In the genomic region with DNA sequence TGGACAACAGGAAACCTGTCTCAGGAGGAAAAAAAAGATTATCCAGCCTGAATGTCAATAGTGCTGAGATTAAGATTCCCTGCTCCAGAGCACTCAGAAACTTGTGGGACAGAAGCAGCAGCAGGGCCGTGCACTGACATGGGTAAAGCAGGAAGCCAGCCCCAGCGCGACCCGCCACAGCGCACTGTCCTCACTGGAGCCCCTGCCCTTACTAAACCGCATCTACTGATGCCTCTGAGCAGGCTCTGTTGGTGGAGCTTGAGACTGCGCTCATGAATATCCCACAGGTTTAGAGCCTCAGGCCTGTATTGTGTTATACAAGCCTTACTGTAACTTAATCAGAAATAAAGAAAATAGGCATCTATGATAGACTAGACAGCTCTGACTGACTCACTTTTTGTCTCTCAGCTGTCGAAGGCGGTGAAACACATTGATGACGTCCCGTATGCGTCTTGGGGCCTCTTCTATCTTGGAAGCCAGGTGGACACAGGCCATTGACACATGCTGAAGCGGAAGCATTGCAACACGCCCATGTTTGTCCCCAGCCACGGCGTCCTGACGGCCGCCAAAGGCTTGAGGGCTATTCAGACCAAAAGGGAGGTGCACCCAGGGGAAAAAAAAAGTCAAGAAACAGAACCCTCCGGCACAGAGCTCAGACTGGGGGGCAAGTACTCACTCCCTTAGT, we compare ENCODE assay signal across 8 cellular contexts. TPM values are rescaled to one million over a fixed set of nuclear protein-coding genes. Genes with fewer than 3 reads are reported as not detected.
DNase-seq lines count a peak whose midpoint lies in the region; ATAC-seq and TF ChIP-seq lines count a peak whose summit lies in the region.

No MANE protein-coding gene starts in this region.

- H3K9ac ChIP-seq in iPS-18a (ENCODE audit: low read length), result peak overlapping the region; percentile 87

- H3K9me3 ChIP-seq in iPS-18a (ENCODE audit: control insufficient read depth, low read depth, low read length) (no peaks in the 10 kb centered on the region), testis (no peaks in the 10 kb centered on the region)

- H3K27me3 ChIP-seq in iPS-18a (ENCODE audit: control insufficient read depth, insufficient read depth, low read length) (no peaks in the 10 kb centered on the region), testis (no peaks in the 10 kb centered on the region)

- intact Hi-C loops in activated CD8-positive, alpha-beta T cell treated with anti-CD3 and anti-CD28 coated beads for 36 hours (cut with micrococcal nuclease), result no loop called here
- intact Hi-C loops in testis (cut with DNase I; ENCODE audit: low total_unique reads), result no loop called here

- H3K36me3 Mint-ChIP-seq in activated T-cell treated with anti-CD3 and anti-CD28 coated beads, Interleukin-2, amount 50 U/mL, for 24 hours (ENCODE audit: low read depth), result peaks cover 90% of the 10 kb centered on the region
- peaks cover 67% of the 10 kb centered on the region for H3K36me3 Mint-ChIP-seq in activated CD8-positive, alpha-beta T cell treated with anti-CD3 and anti-CD28 coated beads for 36 hours (ENCODE audit: low read depth)

- H3K4me3 Mint-ChIP-seq in activated T-cell treated with anti-CD3 and anti-CD28 coated beads, Interleukin-2, amount 50 U/mL, for 24 hours, result peak overlapping the region; percentile 96
- H3K4me3 Mint-ChIP-seq in activated CD8-positive, alpha-beta T cell treated with anti-CD3 and anti-CD28 coated beads for 36 hours, result peak overlapping the region; percentile 93

- CTCF ChIA-PET in activated CD8-positive, alpha-beta T cell treated with anti-CD3 and anti-CD28 coated beads for 36 hours (lab: Charles Lee), result interaction anchor here (1.4 to 2.2 kb wide), 3 partner anchors 10 to 26 kb away, joined by 4 to 10 read pairs (median 9); no protein-coding TSS in a partner anchor

- no peak for ATAC-seq in activated CD8-positive, alpha-beta T cell treated with anti-CD3 and anti-CD28 coated beads for 36 hours
- ATAC-seq in left lobe of liver, result no peak

- H3K36me3 ChIP-seq in iPS-18a (ENCODE audit: control insufficient read depth, low read depth, low read length), result peaks cover 63% of the 10 kb centered on the region
- no peaks in the 10 kb centered on the region for H3K36me3 ChIP-seq in testis (ENCODE audit: low read depth, missing control alignments)

- peak overlapping the region; percentile 92 for H3K4me3 ChIP-seq in iPS-18a (ENCODE audit: low read length)
- H3K4me3 ChIP-seq in testis, result peak overlapping the region; percentile 93 to 100

- 28 to 33% methylated on average over 13 to 19 of the region's 19 CpGs for WGBS in testis, 2 donors

- H3K27ac Mint-ChIP-seq in activated T-cell treated with anti-CD3 and anti-CD28 coated beads, Interleukin-2, amount 50 U/mL, for 24 hours, result peak overlapping the region; percentile 95
- peak overlapping the region; percentile 90 for H3K27ac Mint-ChIP-seq in activated CD8-positive, alpha-beta T cell treated with anti-CD3 and anti-CD28 coated beads for 36 hours

- TF ChIP-seq POLR2A in testis (IDR thresholded peaks at IDR 0.05), result no peak

- H3K9me3 Mint-ChIP-seq in activated T-cell treated with anti-CD3 and anti-CD28 coated beads, Interleukin-2, amount 50 U/mL, for 24 hours, result no peaks in the 10 kb centered on the region
- no peaks in the 10 kb centered on the region for H3K9me3 Mint-ChIP-seq in activated CD8-positive, alpha-beta T cell treated with anti-CD3 and anti-CD28 coated beads for 36 hours

- DNase-seq in activated T-cell treated with anti-CD3 and anti-CD28 coated beads, Interleukin-2, amount 50 U/mL, for 24 hours, result no peak
- no peak for DNase-seq in activated T-cell treated with anti-CD3 and anti-CD28 coated beads, Interleukin-2, amount 50 U/mL, for 48 hours
- peak; percentile 30 for DNase-seq in activated CD8-positive, alpha-beta T cell treated with anti-CD3 and anti-CD28 coated beads for 36 hours
- DNase-seq in testis, result no peak
- DNase-seq in left lobe of liver (ENCODE audit: low spot score), result no peak
- no peak for DNase-seq in GM20000 (ENCODE audit: low spot score)
- no peak for DNase-seq in HuH-7.5 (ENCODE audit: low spot score)

- H3K27me3 Mint-ChIP-seq in activated T-cell treated with anti-CD3 and anti-CD28 coated beads, Interleukin-2, amount 50 U/mL, for 24 hours, result no peaks in the 10 kb centered on the region
- H3K27me3 Mint-ChIP-seq in activated CD8-positive, alpha-beta T cell treated with anti-CD3 and anti-CD28 coated beads for 36 hours, result no peaks in the 10 kb centered on the region

- TF ChIP-seq CTCF in activated CD8-positive, alpha-beta T cell treated with anti-CD3 and anti-CD28 coated beads for 36 hours (IDR thresholded peaks at IDR 0.05), result no peak
- TF ChIP-seq CTCF in testis (IDR thresholded peaks at IDR 0.05), result no peak
- no peak for TF ChIP-seq CTCF in GM20000 (IDR thresholded peaks at IDR 0.05; ENCODE audit: extremely low read depth, missing control alignments)

- H3K27ac ChIP-seq in iPS-18a (ENCODE audit: low read length), result no peak overlapping the region
- H3K27ac ChIP-seq in testis, result no peak overlapping the region

- POLR2A ChIA-PET in activated CD8-positive, alpha-beta T cell treated with anti-CD3 and anti-CD28 coated beads for 36 hours (lab: Charles Lee), result interaction anchor here (0.7 to 4.9 kb wide), 6 partner anchors 9 to 207 kb away, joined by 3 to 48 read pairs (median 14); a partner anchor contains a TSS

- H3K4me1 ChIP-seq in iPS-18a (ENCODE audit: control insufficient read depth, low read depth, low read length) (no peaks in the 10 kb centered on the region), testis (peaks cover 18% of the 10 kb centered on the region)

- peaks cover 59% of the 10 kb centered on the region for H3K4me1 Mint-ChIP-seq in activated T-cell treated with anti-CD3 and anti-CD28 coated beads, Interleukin-2, amount 50 U/mL, for 24 hours (ENCODE audit: low read depth)
- H3K4me1 Mint-ChIP-seq in activated CD8-positive, alpha-beta T cell treated with anti-CD3 and anti-CD28 coated beads for 36 hours (ENCODE audit: low read depth), result peaks cover 51% of the 10 kb centered on the region

RNA-seq across cellular contexts. Expression of a gene that starts 1.2 kb away (rescaled TPM):
- 10 to 100 TPM; 86.3 to 92.4 TPM for total RNA-seq in activated CD8-positive, alpha-beta T cell treated with anti-CD3 and anti-CD28 coated beads for 36 hours
- 100 to 1,000 TPM; 204 to 209 TPM for total RNA-seq in testis
- polyA plus RNA-seq in testis (ENCODE audit: insufficient read depth, low read depth, low replicate concordance), result 90.9 TPM
- 127 TPM for total RNA-seq in left lobe of liver

RNA-seq across cellular contexts. Expression of a gene that starts 9.1 kb away (rescaled TPM):
- total RNA-seq in activated CD8-positive, alpha-beta T cell treated with anti-CD3 and anti-CD28 coated beads for 36 hours, result 100 to 1,000 TPM; 127 to 129 TPM
- total RNA-seq in testis (100 to 1,000 TPM; 104 to 123 TPM), left lobe of liver (52.9 TPM)
- polyA plus RNA-seq in testis (ENCODE audit: insufficient read depth, low read depth, low replicate concordance), result 110 TPM

RNA-seq across cellular contexts. Expression of a gene that starts 23.0 kb away (rescaled TPM):
- 100 to 1,000 TPM; 127 TPM for total RNA-seq in activated CD8-positive, alpha-beta T cell treated with anti-CD3 and anti-CD28 coated beads for 36 hours
- total RNA-seq in testis, result 100 to 1,000 TPM; 224 to 328 TPM
- 313 TPM for polyA plus RNA-seq in testis (ENCODE audit: insufficient read depth, low read depth, low replicate concordance)
- 130 TPM for total RNA-seq in left lobe of liver

RNA-seq across cellular contexts. Expression of a gene that starts 23.1 kb away (rescaled TPM):
- total RNA-seq in activated CD8-positive, alpha-beta T cell treated with anti-CD3 and anti-CD28 coated beads for 36 hours, result not detected
- total RNA-seq in testis (10 to 100 TPM; 10.4 to 14.7 TPM), left lobe of liver (1.0 TPM)
- 10.0 TPM for polyA plus RNA-seq in testis (ENCODE audit: insufficient read depth, low read depth, low replicate concordance)

RNA-seq across cellular contexts. Expression of a gene that starts 37.5 kb away (rescaled TPM):
- under 1 TPM; 0.72 to 0.97 TPM for total RNA-seq in activated CD8-positive, alpha-beta T cell treated with anti-CD3 and anti-CD28 coated beads for 36 hours
- total RNA-seq in testis, result 10 to 100 TPM; 64.0 to 90.6 TPM
- 46.6 TPM for polyA plus RNA-seq in testis (ENCODE audit: insufficient read depth, low read depth, low replicate concordance)
- 91.0 TPM for total RNA-seq in left lobe of liver
